Comparison of ENCODE assay signal across 23 cellular contexts in the genomic region with DNA sequence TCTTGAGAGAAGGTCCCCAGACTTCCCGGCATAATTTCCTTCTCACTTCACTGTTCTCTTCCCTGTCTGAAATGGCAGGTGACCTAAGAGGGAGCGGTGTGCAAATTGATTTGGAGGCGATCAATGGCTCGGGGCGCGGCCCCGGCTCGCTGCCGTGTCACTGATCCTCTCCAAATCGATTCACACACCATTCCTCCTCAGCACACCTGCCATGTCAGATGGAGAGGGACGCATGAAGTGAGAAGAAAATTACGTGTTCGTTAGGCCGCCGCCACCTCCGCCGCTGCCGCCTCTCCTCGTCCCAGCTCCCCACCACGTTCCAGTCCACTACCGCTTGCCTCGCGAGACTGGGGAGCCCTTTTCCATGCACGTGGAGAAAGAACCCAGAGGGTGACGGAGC.
"Had no signal": no experiment of that assay in that cellular context is flagged by ENCODE, and none has a peak within 500 bp of the region (broad histone marks: within the 10 kb centered on the region; RNA-seq: fewer than 3 reads in every experiment).

No MANE protein-coding gene starts in this region.

- H3K36me3 ChIP-seq: neutrophil, pancreas, right lobe of liver, sigmoid colon, stomach, thoracic aorta, thyroid gland, tibial nerve, upper lobe of left lung, uterus had no signal

- H3K4me1 ChIP-seq: pancreas, psoas muscle, thyroid gland, uterus had no signal

- DNase-seq: naive thymus-derived CD8-positive, alpha-beta T cell; nephron progenitor cell; nucleus accumbens; pancreas; psoas muscle; right cardiac atrium; right lobe of liver; sigmoid colon; small intestine; stimulated activated CD4-positive, alpha-beta T cell treated with anti-CD3 and anti-CD28 coated beads, Interleukin-15, amount 100 ng/mL, for 24 hours; stimulated activated CD4-positive, alpha-beta T cell treated with anti-CD3 and anti-CD28 coated beads, Interleukin-2, amount 100 ng/mL, for 24 hours; stimulated activated CD4-positive, alpha-beta T cell treated with anti-CD3 and anti-CD28 coated beads, Interleukin-2, amount 100 ng/mL, for 48 hours; stimulated activated CD4-positive, alpha-beta T cell treated with anti-CD3 and anti-CD28 coated beads, Interleukin-4, amount 100 ng/mL, for 24 hours; stimulated activated naive B cell treated with anti-CD40 and anti-IgM and Interleukin-4, amounts not matched to agents 10 μg/mL and 1 μg/mL and 100 μg/mL, for 72 hours; stimulated activated naive CD4-positive, alpha-beta T cell treated with Interleukin-2 at 50 U/mL for 16 hours; stomach; thyroid gland; trophoblast cell; uterus had no signal

- H3K4me3 ChIP-seq: pancreas, psoas muscle, right lobe of liver, sigmoid colon, stomach, thoracic aorta, thyroid gland, tibial nerve, upper lobe of left lung, uterus had no signal

- H3K9me3 ChIP-seq: neutrophil, pancreas, psoas muscle, right lobe of liver, sigmoid colon, stomach, thoracic aorta, thyroid gland, tibial nerve, upper lobe of left lung, uterus had no signal

- H3K27me3 ChIP-seq: pancreas, right lobe of liver, sigmoid colon, thyroid gland had no signal

- H3K27ac ChIP-seq: neutrophil, pancreas, psoas muscle, right lobe of liver, sigmoid colon, stomach, thoracic aorta, thyroid gland, tibial nerve, upper lobe of left lung, uterus had no signal

- FAIRE-seq: pancreas, small intestine had no signal
